Comparison of ENCODE assay signal across 8 cellular contexts in the genomic region with DNA sequence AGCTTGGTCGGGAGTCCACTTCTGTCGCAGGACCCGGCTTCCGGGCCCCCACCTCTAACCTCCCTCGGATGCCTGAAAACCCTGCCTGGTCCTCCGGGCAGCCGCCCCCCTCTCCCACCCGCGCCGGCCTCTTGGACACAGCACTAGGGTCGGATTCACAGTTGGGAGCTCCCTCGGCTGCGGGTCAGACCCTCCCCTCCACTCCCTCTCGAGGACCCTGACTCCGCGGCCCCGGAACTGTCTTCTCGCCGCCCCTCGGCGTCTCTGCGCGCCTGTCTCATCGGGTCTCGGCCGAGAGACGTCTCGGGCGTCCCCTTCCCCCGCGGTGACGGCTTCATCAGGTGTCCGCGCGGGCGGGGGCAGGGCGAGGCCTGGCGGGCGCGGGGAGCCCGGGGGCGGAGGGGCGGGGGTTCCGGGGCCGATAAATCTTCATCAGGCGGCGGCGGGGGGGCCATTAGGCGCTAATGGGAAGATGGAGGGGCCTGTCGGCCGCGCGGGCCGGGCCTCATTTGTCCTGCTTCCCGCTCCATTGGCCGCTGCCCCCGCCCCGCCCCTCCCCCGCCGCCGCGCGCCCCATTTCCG. TPM values are rescaled to one million over a fixed set of nuclear protein-coding genes. Genes with fewer than 3 reads are reported as not detected.
DNase-seq lines count a peak whose midpoint lies in the region; ATAC-seq and TF ChIP-seq lines count a peak whose summit lies in the region.

No MANE protein-coding gene starts in this region.

- TF ChIP-seq CTCF in GM13977 (IDR thresholded peaks at IDR 0.05; ENCODE audit: extremely low read depth, insufficient read depth, missing control alignments) (no peak), chondrocyte (IDR thresholded peaks at IDR 0.05) (no peak)

- peak; percentile 86 for DNase-seq in GM13977 (ENCODE audit: low spot score)
- no peak for DNase-seq in chondrocyte (ENCODE audit: low spot score)
- DNase-seq in naive thymus-derived CD8-positive, alpha-beta T cell, result peak in 2 of 10 donors; percentile 34 to 37
- no peak for DNase-seq in NCI-H187 (lab: John Stamatoyannopoulos, UW)
- DNase-seq in OCI-M1 (lab: John Stamatoyannopoulos, UW), result no peak

- no peaks in the 10 kb centered on the region for H3K36me3 Mint-ChIP-seq in chondrocyte (ENCODE audit: low read depth)
- no peaks in the 10 kb centered on the region for H3K36me3 Mint-ChIP-seq in naive thymus-derived CD8-positive, alpha-beta T cell

- peak; percentile 41; the same call in 1 of the 2 replicates for TF ChIP-seq POLR2A in Raji (IDR thresholded peaks at IDR 0.05; ENCODE audit: insufficient read depth, low read depth, low read length)

- peak overlapping the region; percentile 85 for H3K4me3 Mint-ChIP-seq in chondrocyte (ENCODE audit: unreplicated experiment)
- H3K4me3 Mint-ChIP-seq in naive thymus-derived CD8-positive, alpha-beta T cell, result peak overlapping the region in 9 of 10 donors; percentile 56 to 95 (median 89)

- peaks cover 7% of the 10 kb centered on the region for H3K4me1 Mint-ChIP-seq in chondrocyte (ENCODE audit: low read depth)
- peaks cover 34 to 65% (median 51%) of the 10 kb centered on the region in 4 donors for H3K4me1 Mint-ChIP-seq in naive thymus-derived CD8-positive, alpha-beta T cell

- POLR2A ChIA-PET in naive thymus-derived CD8-positive, alpha-beta T cell (lab: Charles Lee), result interaction anchor here (0.8 to 2.5 kb wide), 8 partner anchors 9 to 80 kb away, joined by 3 to 14 read pairs (median 3); a partner anchor contains a TSS

- peak overlapping the region; percentile 17 for H3K27ac Mint-ChIP-seq in chondrocyte (ENCODE audit: unreplicated experiment)
- peak overlapping the region; percentile 47 to 98 (median 84) for H3K27ac Mint-ChIP-seq in naive thymus-derived CD8-positive, alpha-beta T cell

- peak; percentile 16 to 24 for ATAC-seq in naive thymus-derived CD8-positive, alpha-beta T cell
- ATAC-seq in GM18873 (IDR thresholded peaks at IDR 0.05; ENCODE audit: low FRiP score, unreplicated experiment) (no peak), GM19452 (IDR thresholded peaks at IDR 0.05; ENCODE audit: unreplicated experiment) (no peak)

- peaks cover 12% of the 10 kb centered on the region for H3K27me3 Mint-ChIP-seq in chondrocyte (ENCODE audit: low read depth)
- peaks cover 0 to 5% (median 0%) of the 10 kb centered on the region in 5 donors for H3K27me3 Mint-ChIP-seq in naive thymus-derived CD8-positive, alpha-beta T cell

- in situ Hi-C loops in GM13977 (cut with MboI; ENCODE audit: low pct_unique_long_range_greater_than_20kb, low sequenced_read_pairs, unreplicated experiment), result no loop called here

- no peaks in the 10 kb centered on the region for H3K9me3 Mint-ChIP-seq in chondrocyte (ENCODE audit: low read depth)
- H3K9me3 Mint-ChIP-seq in naive thymus-derived CD8-positive, alpha-beta T cell, result no peaks in the 10 kb centered on the region

RNA-seq across cellular contexts. Expression of a gene that starts 11.7 kb away (rescaled TPM):
- 0.27 to 0.44 TPM (median 0.35 TPM) in 3 replicates for total RNA-seq in chondrocyte
- total RNA-seq in naive thymus-derived CD8-positive, alpha-beta T cell, result 1 to 10 TPM; 7.5 to 8.1 TPM
- not detected for polyA plus RNA-seq in naive thymus-derived CD8-positive, alpha-beta T cell

RNA-seq across cellular contexts. Expression of a gene that starts 19.2 kb away (rescaled TPM):
- total RNA-seq in chondrocyte, result 282 to 302 TPM (median 295 TPM) in 3 replicates
- 10 to 100 TPM; 87.6 to 90.3 TPM for total RNA-seq in naive thymus-derived CD8-positive, alpha-beta T cell
- 100 to 1,000 TPM; 201 to 288 (median 231) TPM for polyA plus RNA-seq in naive thymus-derived CD8-positive, alpha-beta T cell

RNA-seq across cellular contexts. Expression of a gene that starts 54.1 kb away (rescaled TPM):
- total RNA-seq in chondrocyte, result 0.10 to 0.85 TPM (median 0.64 TPM) in 3 replicates
- total RNA-seq in naive thymus-derived CD8-positive, alpha-beta T cell, result 1 to 10 TPM; 3.4 to 6.2 TPM
- polyA plus RNA-seq in naive thymus-derived CD8-positive, alpha-beta T cell, result 1 to 10 TPM; 2.8 to 4.9 (median 2.8) TPM

RNA-seq across cellular contexts. Expression of a gene that starts 57.0 kb away (rescaled TPM):
- 70.5 to 105 TPM (median 73.2 TPM) in 3 replicates for total RNA-seq in chondrocyte
- 1,000 to 10,000 TPM; 1,211 to 1,239 TPM for total RNA-seq in naive thymus-derived CD8-positive, alpha-beta T cell
- 100 to 1,000 TPM; 161 to 346 (median 211) TPM for polyA plus RNA-seq in naive thymus-derived CD8-positive, alpha-beta T cell

Comparison
In these comparisons a context has a peak if more than half of its experiments do, and no peak if none do; other contexts are left out.
1. ATAC-seq: peak in naive thymus-derived CD8-positive, alpha-beta T cell (2 of 2); none in GM18873 (single experiment) and GM19452 (single experiment).